In genomic region chr10:102641398-102641797, GRCh38 we compare ENCODE assay signal across 8 cellular contexts. TPM values are rescaled to one million over a fixed set of nuclear protein-coding genes. Genes with fewer than 3 reads are reported as not detected.
DNase-seq lines count a peak whose midpoint lies in the region; ATAC-seq and TF ChIP-seq lines count a peak whose summit lies in the region.

No MANE protein-coding gene starts in this region.

- H3K4me3 Mint-ChIP-seq in CD8-positive, alpha-beta T cell: peak overlapping the region; percentile 88
- H3K4me3 Mint-ChIP-seq in chondrocyte (ENCODE audit: unreplicated experiment): peak overlapping the region; percentile 93
- H3K4me3 Mint-ChIP-seq in natural killer cell treated with Interleukin-12 subunit alpha and Interleukin-12 subunit beta and Interleukin-15 and Interleukin-18, amount 100 ng/mL, for 72 hours: peak overlapping the region; percentile 94

- peak overlapping the region; percentile 71 for H3K27ac ChIP-seq in CD8-positive, alpha-beta T cell (ENCODE audit: low read depth, low read length)

- no peaks in the 10 kb centered on the region for H3K36me3 ChIP-seq in CD8-positive, alpha-beta T cell (ENCODE audit: insufficient read depth, low read length)

- POLR2A ChIA-PET in CD8-positive, alpha-beta T cell (lab: Charles Lee): interaction anchor here (1.0 to 1.8 kb wide), 10 partner anchors 9 to 137 kb away, joined by 3 to 13 read pairs (median 6); partner anchors contain the start of genes ARL3, SFXN2, SUFU and WBP1L

- H3K9me3 Mint-ChIP-seq in CD8-positive, alpha-beta T cell: no peaks in the 10 kb centered on the region
- H3K9me3 Mint-ChIP-seq in chondrocyte (ENCODE audit: low read depth): no peaks in the 10 kb centered on the region
- H3K9me3 Mint-ChIP-seq in natural killer cell treated with Interleukin-12 subunit alpha and Interleukin-12 subunit beta and Interleukin-15 and Interleukin-18, amount 100 ng/mL, for 72 hours: no peaks in the 10 kb centered on the region

- peak overlapping the region; percentile 81 for H3K4me3 ChIP-seq in CD8-positive, alpha-beta T cell (ENCODE audit: low read depth, low read length)

- no peaks in the 10 kb centered on the region for H3K9me3 ChIP-seq in CD8-positive, alpha-beta T cell (ENCODE audit: low read length)

- H3K4me1 ChIP-seq in CD8-positive, alpha-beta T cell (ENCODE audit: insufficient read depth, low read length): peaks cover 10% of the 10 kb centered on the region

- no peak for ATAC-seq in CD8-positive, alpha-beta T cell
- ATAC-seq in natural killer cell treated with Interleukin-12 subunit alpha and Interleukin-12 subunit beta and Interleukin-15 and Interleukin-18, amount 100 ng/mL, for 72 hours: no peak

- no peaks in the 10 kb centered on the region for H3K27me3 Mint-ChIP-seq in CD8-positive, alpha-beta T cell (ENCODE audit: low read depth)
- H3K27me3 Mint-ChIP-seq in chondrocyte (ENCODE audit: low read depth): no peaks in the 10 kb centered on the region
- no peaks in the 10 kb centered on the region for H3K27me3 Mint-ChIP-seq in natural killer cell treated with Interleukin-12 subunit alpha and Interleukin-12 subunit beta and Interleukin-15 and Interleukin-18, amount 100 ng/mL, for 72 hours

- peak overlapping the region; percentile 96 for H3K27ac Mint-ChIP-seq in CD8-positive, alpha-beta T cell
- peak overlapping the region; percentile 99 for H3K27ac Mint-ChIP-seq in chondrocyte (ENCODE audit: unreplicated experiment)
- peak overlapping the region; percentile 86 to 94 for H3K27ac Mint-ChIP-seq in natural killer cell treated with Interleukin-12 subunit alpha and Interleukin-12 subunit beta and Interleukin-15 and Interleukin-18, amount 100 ng/mL, for 72 hours

- H3K4me1 Mint-ChIP-seq in CD8-positive, alpha-beta T cell (ENCODE audit: low read depth): peaks cover 24% of the 10 kb centered on the region
- peaks cover 15% of the 10 kb centered on the region for H3K4me1 Mint-ChIP-seq in chondrocyte (ENCODE audit: low read depth)
- H3K4me1 Mint-ChIP-seq in natural killer cell treated with Interleukin-12 subunit alpha and Interleukin-12 subunit beta and Interleukin-15 and Interleukin-18, amount 100 ng/mL, for 72 hours (ENCODE audit: low read depth in 2 of 2): peaks cover 16 to 18% of the 10 kb centered on the region in 2 donors

- no peaks in the 10 kb centered on the region for H3K27me3 ChIP-seq in CD8-positive, alpha-beta T cell (ENCODE audit: insufficient read depth, low read length)

- DNase-seq in CD8-positive, alpha-beta T cell: no peak
- DNase-seq in NCI-H128 (lab: John Stamatoyannopoulos, UW; ENCODE audit: unreplicated experiment): peak; percentile 3
- DNase-seq in chondrocyte (ENCODE audit: low spot score): no peak
- no peak for DNase-seq in natural killer cell treated with Interleukin-12 subunit alpha and Interleukin-12 subunit beta and Interleukin-15 and Interleukin-18, amount 100 ng/mL, for 72 hours (ENCODE audit: low spot score)
- DNase-seq in RPMI8226: no peak
- DNase-seq in epidermal melanocyte (ENCODE audit: insufficient read length, low spot score): no peak
- no peak for DNase-seq in HCEC 1CT
- DNase-seq in effector CD8-positive, alpha-beta T cell (lab: John Stamatoyannopoulos, UW): no peak

- no peak for TF ChIP-seq CTCF in CD8-positive, alpha-beta T cell (IDR thresholded peaks at IDR 0.05)
- no peak for TF ChIP-seq CTCF in chondrocyte (IDR thresholded peaks at IDR 0.05)

- H3K36me3 Mint-ChIP-seq in CD8-positive, alpha-beta T cell: peaks cover 15% of the 10 kb centered on the region
- H3K36me3 Mint-ChIP-seq in chondrocyte (ENCODE audit: low read depth): peaks cover 2% of the 10 kb centered on the region
- no peaks in the 10 kb centered on the region for H3K36me3 Mint-ChIP-seq in natural killer cell treated with Interleukin-12 subunit alpha and Interleukin-12 subunit beta and Interleukin-15 and Interleukin-18, amount 100 ng/mL, for 72 hours

- CTCF ChIA-PET in CD8-positive, alpha-beta T cell (lab: Charles Lee): interaction anchor here (1.4 to 1.8 kb wide), 3 partner anchors 20 to 220 kb away, joined by 3 to 5 read pairs (median 3); no protein-coding TSS in a partner anchor

- intact Hi-C loops in CD8-positive, alpha-beta T cell (cut with DNase I, micrococcal nuclease): loop anchor here (5.0 to 10.0 kb wide), 8 partner anchors 189 to 1287 kb away; partner anchors contain the start of genes OGA (in 2 of the 2), BORCS7 (in 1 of the 2), BTRC (in 1 of the 2) and C10orf95 (in 1 of the 2)

RNA-seq across cellular contexts. Expression of gene TRIM8, which starts 2.9 kb away (rescaled TPM):
- total RNA-seq in CD8-positive, alpha-beta T cell: 10 to 100 TPM; 47.9 to 53.1 TPM
- 40.3 to 74.4 TPM (median 66.8 TPM) in 3 replicates for total RNA-seq in chondrocyte
- 10 to 100 TPM; 50.2 to 78.5 TPM for total RNA-seq in natural killer cell treated with Interleukin-12 subunit alpha and Interleukin-12 subunit beta and Interleukin-15 and Interleukin-18, amount 100 ng/mL, for 72 hours
